In genomic region chr1:8363186-8363585, GRCh38 we compare ENCODE assay signal across 16 cellular contexts. TPM values are rescaled to one million over a fixed set of nuclear protein-coding genes. Genes with fewer than 3 reads are reported as not detected.
A peak's percentile ranks its signal among the peaks of the same experiment; 100 is the strongest.
DNase-seq lines count a peak whose midpoint lies in the region; ATAC-seq and TF ChIP-seq lines count a peak whose summit lies in the region.
"Had no signal": no experiment of that assay in that cellular context is flagged by ENCODE, and none has a peak within 500 bp of the region (broad histone marks: within the 10 kb centered on the region; RNA-seq: fewer than 3 reads in every experiment).

No MANE protein-coding gene starts in this region.

- TF ChIP-seq EP300 in gastroesophageal sphincter (IDR thresholded peaks at IDR 0.05), result no peak

- peaks cover 13% of the 10 kb centered on the region for H3K36me3 Mint-ChIP-seq in activated CD4-positive, alpha-beta memory T cell treated with anti-CD3 and anti-CD28 coated beads for 36 hours
- peaks cover 32% of the 10 kb centered on the region for H3K36me3 Mint-ChIP-seq in activated CD4-positive, alpha-beta memory T cell treated with anti-CD3 and anti-CD28 coated beads, Interleukin-2, amount 10 ng/mL, durations not matched to agents 7 days and 5 days (ENCODE audit: low read depth)

- H3K4me1 Mint-ChIP-seq in activated CD4-positive, alpha-beta memory T cell treated with anti-CD3 and anti-CD28 coated beads for 36 hours (ENCODE audit: low read depth), result peaks cover 9% of the 10 kb centered on the region
- no peaks in the 10 kb centered on the region for H3K4me1 Mint-ChIP-seq in activated CD4-positive, alpha-beta memory T cell treated with anti-CD3 and anti-CD28 coated beads, Interleukin-2, amount 10 ng/mL, durations not matched to agents 7 days and 5 days

- H3K4me1 ChIP-seq in gastroesophageal sphincter (peaks cover 12 to 84% (median 37%) of the 10 kb centered on the region in 3 donors), osteoblast (ENCODE audit: insufficient read depth, low read length) (no peaks in the 10 kb centered on the region), tibial artery (peaks cover 0 to 52% (median 47%) of the 10 kb centered on the region in 4 donors)

- peaks cover 51% of the 10 kb centered on the region for H3K79me2 ChIP-seq in osteoblast (ENCODE audit: insufficient read depth, low read length)

- no peaks in the 10 kb centered on the region for H3K9me3 ChIP-seq in gastroesophageal sphincter
- no peaks in the 10 kb centered on the region for H3K9me3 ChIP-seq in osteoblast (ENCODE audit: low read depth, low read length)
- no peaks in the 10 kb centered on the region for H3K9me3 ChIP-seq in tibial artery

- H3K4me3 ChIP-seq in gastroesophageal sphincter, result peak overlapping the region in 1 of 2 donors; percentile 15
- no peak overlapping the region for H3K4me3 ChIP-seq in osteoblast (ENCODE audit: insufficient read depth, low read length)
- no peak overlapping the region for H3K4me3 ChIP-seq in tibial artery

- TF ChIP-seq POLR2A in gastroesophageal sphincter (IDR thresholded peaks at IDR 0.05), result no peak

- POLR2A ChIA-PET in activated CD4-positive, alpha-beta memory T cell treated with anti-CD3 and anti-CD28 coated beads for 36 hours (lab: Charles Lee), result no interaction called here
- POLR2A ChIA-PET in activated CD4-positive, alpha-beta memory T cell treated with anti-CD3 and anti-CD28 coated beads, Interleukin-2, amount 10 ng/mL, durations not matched to agents 7 days and 5 days (lab: Charles Lee), result no interaction called here

- H3K4me2 ChIP-seq in osteoblast (ENCODE audit: insufficient read depth, low read length), result no peak overlapping the region

- WGBS in gastroesophageal sphincter (ENCODE audit: low coverage in 1 of 2), 2 donors, result 19 to 60% methylated on average over 2 to 3 of the region's 6 CpGs

- H3K36me3 ChIP-seq in gastroesophageal sphincter (peaks cover 0 to 77% of the 10 kb centered on the region in 2 donors), osteoblast (ENCODE audit: insufficient read depth, low read length) (peaks cover 59% of the 10 kb centered on the region), tibial artery (peaks cover 55 to 84% (median 76%) of the 10 kb centered on the region in 3 donors)

- peak overlapping the region; percentile 3 to 94 (median 83) for H3K27ac ChIP-seq in gastroesophageal sphincter
- no peak overlapping the region for H3K27ac ChIP-seq in osteoblast (ENCODE audit: low read depth, low read length)
- peak overlapping the region; percentile 19 to 23 for H3K27ac ChIP-seq in tibial artery

- H4K20me1 ChIP-seq in osteoblast (ENCODE audit: insufficient read depth, low read length), result peaks cover 13% of the 10 kb centered on the region

- peak overlapping the region; percentile 38 for H3K27ac Mint-ChIP-seq in activated CD4-positive, alpha-beta memory T cell treated with anti-CD3 and anti-CD28 coated beads for 36 hours
- H3K27ac Mint-ChIP-seq in activated CD4-positive, alpha-beta memory T cell treated with anti-CD3 and anti-CD28 coated beads, Interleukin-2, amount 10 ng/mL, durations not matched to agents 7 days and 5 days, result no peak overlapping the region
- H3K27ac Mint-ChIP-seq: CD4-positive, alpha-beta T cell had no signal

- no peaks in the 10 kb centered on the region for H3K27me3 Mint-ChIP-seq in activated CD4-positive, alpha-beta memory T cell treated with anti-CD3 and anti-CD28 coated beads for 36 hours
- H3K27me3 Mint-ChIP-seq in activated CD4-positive, alpha-beta memory T cell treated with anti-CD3 and anti-CD28 coated beads, Interleukin-2, amount 10 ng/mL, durations not matched to agents 7 days and 5 days, result no peaks in the 10 kb centered on the region
- H3K27me3 Mint-ChIP-seq: CD4-positive, alpha-beta T cell had no signal

- no peak for TF ChIP-seq CTCF in gastroesophageal sphincter (IDR thresholded peaks at IDR 0.05)
- TF ChIP-seq CTCF in osteoblast (IDR thresholded peaks at IDR 0.05; ENCODE audit: extremely low read depth, low read depth, low read length), result no peak
- TF ChIP-seq CTCF in tibial artery (IDR thresholded peaks at IDR 0.05), result no peak

- intact Hi-C loops in activated CD4-positive, alpha-beta memory T cell treated with anti-CD3 and anti-CD28 coated beads for 36 hours (cut with micrococcal nuclease), result no loop called here
- intact Hi-C loops in tibial artery (cut with DNase I; ENCODE audit: low total_unique reads), result no loop called here

- H3K27me3 ChIP-seq in gastroesophageal sphincter (no peaks in the 10 kb centered on the region), osteoblast (ENCODE audit: insufficient read depth, low read length) (no peaks in the 10 kb centered on the region), tibial artery (no peaks in the 10 kb centered on the region)

- no peaks in the 10 kb centered on the region for H3K9me3 Mint-ChIP-seq in activated CD4-positive, alpha-beta memory T cell treated with anti-CD3 and anti-CD28 coated beads for 36 hours
- H3K9me3 Mint-ChIP-seq in activated CD4-positive, alpha-beta memory T cell treated with anti-CD3 and anti-CD28 coated beads, Interleukin-2, amount 10 ng/mL, durations not matched to agents 7 days and 5 days, result no peaks in the 10 kb centered on the region
- H3K9me3 Mint-ChIP-seq: CD4-positive, alpha-beta T cell; neural crest cell had no signal

- no peak overlapping the region for H2AFZ ChIP-seq in osteoblast (ENCODE audit: low read length)

- no peak overlapping the region for H3K4me3 Mint-ChIP-seq in activated CD4-positive, alpha-beta memory T cell treated with anti-CD3 and anti-CD28 coated beads for 36 hours
- no peak overlapping the region for H3K4me3 Mint-ChIP-seq in activated CD4-positive, alpha-beta memory T cell treated with anti-CD3 and anti-CD28 coated beads, Interleukin-2, amount 10 ng/mL, durations not matched to agents 7 days and 5 days
- H3K4me3 Mint-ChIP-seq: CD4-positive, alpha-beta T cell; neural crest cell had no signal

- ATAC-seq in gastroesophageal sphincter (no peak), GM21576 (IDR thresholded peaks at IDR 0.05; ENCODE audit: unreplicated experiment) (no peak), HG03378 (IDR thresholded peaks at IDR 0.05; ENCODE audit: unreplicated experiment) (no peak)
- ATAC-seq: Panc1 had no signal

- DNase-seq in activated CD4-positive, alpha-beta memory T cell treated with anti-CD3 and anti-CD28 coated beads for 36 hours, result no peak
- DNase-seq in activated CD4-positive, alpha-beta memory T cell treated with anti-CD3 and anti-CD28 coated beads, Interleukin-2, amount 10 ng/mL, durations not matched to agents 7 days and 5 days, result no peak
- peak; percentile 71 for DNase-seq in osteoblast (ENCODE audit: insufficient read length, low spot score, missing footprints)
- DNase-seq in tibial artery, result peak in 1 of 2 donors; percentile 60
- DNase-seq in HuH-7 (ENCODE audit: low spot score), result no peak
- DNase-seq: activated CD4-positive, CD25-positive, alpha-beta regulatory T cell; activated CD8-positive, alpha-beta memory T cell treated with anti-CD3 and anti-CD28 coated beads, Interleukin-2, amount 50 U/mL, for 4 hours; CD4-positive, alpha-beta T cell; EL; NCI-H187 treated with DMSO at 0.1 percent for 48 hours; NCI-H524 treated with DMSO at 0.1 percent for 48 hours had no signal

- CTCF ChIA-PET in activated CD4-positive, alpha-beta memory T cell treated with anti-CD3 and anti-CD28 coated beads for 36 hours (lab: Charles Lee), result no interaction called here
- CTCF ChIA-PET in activated CD4-positive, alpha-beta memory T cell treated with anti-CD3 and anti-CD28 coated beads, Interleukin-2, amount 10 ng/mL, durations not matched to agents 7 days and 5 days (lab: Charles Lee), result interaction anchor here (0.6 kb wide), 1 partner anchor 362 kb away, joined by 3 read pairs; no protein-coding TSS in a partner anchor

RNA-seq across cellular contexts. Expression of gene SLC45A1, which starts 45.3 kb away (rescaled TPM):
- under 1 TPM; 0.77 to 0.95 TPM for total RNA-seq in activated CD4-positive, alpha-beta memory T cell treated with anti-CD3 and anti-CD28 coated beads for 36 hours
- under 1 TPM; 0.25 to 0.30 TPM for total RNA-seq in activated CD4-positive, alpha-beta memory T cell treated with anti-CD3 and anti-CD28 coated beads, Interleukin-2, amount 10 ng/mL, durations not matched to agents 7 days and 5 days
- 1 to 10 TPM; 5.8 to 9.8 (median 6.7) TPM for total RNA-seq in gastroesophageal sphincter
- total RNA-seq in osteoblast, result 1.8 and 2.4 TPM in 2 replicates
